25 cellular contexts compared by ENCODE assay signal in the genomic region with DNA sequence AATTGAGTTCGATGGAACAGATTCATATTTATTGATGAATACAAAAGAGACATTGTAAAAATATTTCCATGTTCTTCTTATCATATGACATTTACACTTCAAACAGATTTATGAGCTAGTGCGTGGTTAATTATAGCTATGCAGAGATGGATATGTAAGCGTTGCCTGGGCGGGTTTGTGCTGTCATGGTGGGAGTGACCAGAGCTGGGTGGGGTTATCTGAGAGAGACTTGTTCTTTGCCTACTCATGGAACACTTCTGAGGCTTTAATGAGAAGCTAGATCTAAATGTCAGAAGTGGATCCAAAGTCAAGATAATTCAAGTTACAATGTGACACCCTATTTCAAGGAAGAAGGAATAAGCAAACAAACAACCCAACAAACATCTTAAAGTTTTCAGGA.
A peak's percentile ranks its signal among the peaks of the same experiment; 100 is the strongest.
DNase-seq lines count a peak whose midpoint lies in the region; ATAC-seq and FAIRE-seq lines count a peak whose summit lies in the region.
"Had no signal": no experiment of that assay in that cellular context is flagged by ENCODE, and none has a peak within 500 bp of the region (broad histone marks: within the 10 kb centered on the region; RNA-seq: fewer than 3 reads in every experiment).

No MANE protein-coding gene starts in this region.

- no peak for ATAC-seq in memory B cell (ENCODE audit: low read depth)
- ATAC-seq in HG02840 (IDR thresholded peaks at IDR 0.05; ENCODE audit: low FRiP score, unreplicated experiment), result no peak
- ATAC-seq: body of pancreas had no signal

- H3K9me3 ChIP-seq in small intestine (ENCODE audit: control insufficient read depth, low read depth), result no peaks in the 10 kb centered on the region
- H3K9me3 ChIP-seq: body of pancreas, colonic mucosa, ovary, right lobe of liver, tibial artery had no signal

- 19 to 53% (median 33%) methylated on average over 4 of the region's 4 CpGs for WGBS in small intestine, 3 donors

- no peak overlapping the region for H3K27ac ChIP-seq in small intestine (ENCODE audit: low read depth in 1 of 2, low read length in 1 of 2)
- H3K27ac ChIP-seq: 22Rv1, body of pancreas, colonic mucosa, ovary, right lobe of liver, tibial artery had no signal

- no peak overlapping the region for H3K4me3 Mint-ChIP-seq in memory B cell
- H3K4me3 Mint-ChIP-seq: B cell, naive B cell had no signal

- H3K27me3 Mint-ChIP-seq in memory B cell, result no peaks in the 10 kb centered on the region
- H3K27me3 Mint-ChIP-seq: B cell, naive B cell had no signal

- no peaks in the 10 kb centered on the region for H3K27me3 ChIP-seq in small intestine (ENCODE audit: control insufficient read depth in 2 of 2, insufficient read depth in 2 of 2, low read length in 2 of 2)
- H3K27me3 ChIP-seq: body of pancreas, colonic mucosa, ovary, right lobe of liver, tibial artery had no signal

- no peaks in the 10 kb centered on the region for H3K36me3 ChIP-seq in small intestine (ENCODE audit: control insufficient read depth in 2 of 2, insufficient read depth in 2 of 2, low read length in 2 of 2)
- H3K36me3 ChIP-seq: colonic mucosa, ovary, right lobe of liver, tibial artery had no signal

- H3K9me3 Mint-ChIP-seq in memory B cell, result no peaks in the 10 kb centered on the region
- H3K9me3 Mint-ChIP-seq: naive B cell had no signal

- no peaks in the 10 kb centered on the region for H3K4me1 ChIP-seq in small intestine (ENCODE audit: control insufficient read depth in 2 of 2, insufficient read depth in 1 of 2, low read depth in 1 of 2, low read length in 1 of 2)
- H3K4me1 ChIP-seq: body of pancreas, colonic mucosa, right lobe of liver had no signal

- H3K4me3 ChIP-seq in small intestine (ENCODE audit: low read depth in 1 of 2, low read length in 2 of 2), result no peak overlapping the region
- H3K4me3 ChIP-seq: body of pancreas, colonic mucosa, ovary, right lobe of liver, tibial artery had no signal

- DNase-seq in NCI-H1105 treated with DMSO at 0.1 percent for 48 hours (lab: John Stamatoyannopoulos, UW) (peak; percentile 19), NCI-H1105 (lab: John Stamatoyannopoulos, UW) (no peak), MV-4-11 (lab: John Stamatoyannopoulos, UW) (peak; percentile 97), SW480 (ENCODE audit: low spot score) (peak; percentile 32), memory B cell (ENCODE audit: low spot score in 2 of 2) (no peak), NCI-H345 (lab: John Stamatoyannopoulos, UW) (no peak), small intestine (no peak)
- DNase-seq: body of pancreas; colonic mucosa; H7; hippocampal formation; mesenchymal stem cell; naive B cell; NCI-H187 treated with DMSO at 0.1 percent for 48 hours; ovary; right lobe of liver; stimulated activated naive CD4-positive, alpha-beta T cell; tibial artery had no signal

- H3K36me3 Mint-ChIP-seq in memory B cell, result no peaks in the 10 kb centered on the region
- H3K36me3 Mint-ChIP-seq: naive B cell had no signal

- FAIRE-seq in small intestine (lab: Jason Lieb, UNC), result no peak
- FAIRE-seq: D721Med, endometrium, GM19239, islet of Langerhans had no signal

- peak overlapping the region; percentile 4 for H3K27ac Mint-ChIP-seq in memory B cell
- H3K27ac Mint-ChIP-seq: B cell had no signal

- peaks cover 27% of the 10 kb centered on the region for H3K4me1 Mint-ChIP-seq in memory B cell

Comparison
In these comparisons a context has a peak if more than half of its experiments do, and no peak if none do; other contexts are left out.
1. DNase-seq: peak in NCI-H1105 treated with DMSO at 0.1 percent for 48 hours (single experiment), MV-4-11 (single experiment) and SW480 (single experiment); none in NCI-H1105 (single experiment), memory B cell (0 of 2), NCI-H345 (single experiment) and small intestine (single experiment).